8 cellular contexts compared by ENCODE assay signal in the genomic region with DNA sequence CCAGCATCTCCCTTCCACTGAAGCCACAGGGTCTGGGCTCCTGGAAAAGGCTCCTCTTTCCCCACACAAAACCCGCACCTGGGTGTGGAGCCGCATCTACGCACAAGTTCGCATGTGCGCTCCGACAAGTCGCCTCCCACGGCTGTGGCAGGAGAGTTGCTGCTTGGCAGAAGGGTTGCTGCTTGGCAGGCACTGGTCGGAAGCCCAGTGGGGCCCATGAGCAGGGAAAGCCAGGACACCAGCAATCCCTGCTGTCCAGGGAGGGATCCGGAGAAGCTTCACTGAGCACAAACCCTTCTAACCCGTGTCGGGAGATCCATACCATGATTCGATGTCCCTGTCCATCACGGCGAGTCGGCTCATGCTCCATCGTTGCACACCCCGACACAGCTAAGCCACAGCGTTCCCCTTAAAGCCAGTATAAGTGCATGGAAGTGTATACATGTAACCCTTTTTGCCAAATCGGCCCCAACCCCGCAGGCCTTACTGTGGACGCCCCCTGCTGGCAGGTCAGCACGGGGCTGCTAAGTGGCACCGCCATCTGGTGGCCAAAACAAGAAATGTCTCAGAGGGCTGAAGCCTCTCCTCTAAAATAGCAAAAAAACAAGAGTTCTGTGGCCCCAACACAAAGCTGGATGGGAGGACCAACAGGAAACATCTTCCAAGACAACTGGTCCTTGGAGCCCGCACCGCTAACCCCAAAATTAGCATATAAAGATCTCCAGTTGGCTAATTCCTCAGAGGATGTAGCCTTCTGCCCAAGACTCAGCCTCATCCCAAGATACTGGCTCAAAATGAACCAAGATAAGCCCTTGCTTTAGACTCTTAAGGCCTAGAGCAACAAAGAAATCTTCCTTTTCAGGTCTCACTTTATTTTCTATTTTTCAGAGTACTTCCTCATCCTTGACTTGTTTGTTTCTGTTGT. TPM values are rescaled to one million over a fixed set of nuclear protein-coding genes. Genes with fewer than 3 reads are reported as not detected.
DNase-seq lines count a peak whose midpoint lies in the region; ATAC-seq and TF ChIP-seq lines count a peak whose summit lies in the region.

No MANE protein-coding gene starts in this region.

- CTCF ChIA-PET in GM10248 (lab: Yijun Ruan, JAX), result interaction anchor here (0.6 to 20.1 kb wide), 62 partner anchors 13 to 1567 kb away, joined by 3 to 525 read pairs (median 4); partner anchors contain the start of genes ANKRD63, CCDC9B, DISP2 and FSIP1

- no peaks in the 10 kb centered on the region for H3K9me3 ChIP-seq in SJSA1 (replicated peaks)
- H3K9me3 ChIP-seq in thyroid gland, result no peaks in the 10 kb centered on the region

- H3K36me3 ChIP-seq in SJSA1 (peaks cover 66% of the 10 kb centered on the region), thyroid gland (peaks cover 3 to 6% of the 10 kb centered on the region in 2 donors)

- H3K4me3 Mint-ChIP-seq in osteocyte (ENCODE audit: unreplicated experiment), result no peak overlapping the region

- peaks cover 9% of the 10 kb centered on the region for H3K4me1 Mint-ChIP-seq in osteocyte (ENCODE audit: unreplicated experiment)

- H3K27me3 ChIP-seq in SJSA1 (replicated peaks) (no peaks in the 10 kb centered on the region), foreskin keratinocyte (peaks cover 8% of the 10 kb centered on the region), thyroid gland (no peaks in the 10 kb centered on the region)

- H3K4me3 ChIP-seq in SJSA1, result no peak overlapping the region
- H3K4me3 ChIP-seq in thyroid gland (replicated peaks in 1 of 3), result no peak overlapping the region

- peak; percentile 100 for TF ChIP-seq CTCF in GM10248 (IDR thresholded peaks at IDR 0.05; ENCODE audit: control extremely low read depth, extremely low read depth, low read depth, missing control alignments)
- peak; percentile 100 for TF ChIP-seq CTCF in foreskin keratinocyte (conservative IDR thresholded peaks at IDR 0.05)
- TF ChIP-seq CTCF in osteocyte (IDR thresholded peaks at IDR 0.05), result peak; percentile 100
- TF ChIP-seq CTCF in thyroid gland (IDR thresholded peaks at IDR 0.05), result peak; percentile 99 to 100 (median 100)

- H3K27me3 Mint-ChIP-seq in osteocyte (ENCODE audit: unreplicated experiment), result peaks cover 12% of the 10 kb centered on the region

- intact Hi-C loops in thyroid gland (cut with DNase I), result loop anchor here (5.0 kb wide), 1 partner anchor 227 kb away; no protein-coding TSS in a partner anchor

- peak; percentile 86 for DNase-seq in GM10248 (ENCODE audit: extremely low spot score)
- DNase-seq in LoVo (ENCODE audit: low spot score), result peak; percentile 84
- DNase-seq in SJSA1 (ENCODE audit: low read depth in 1 of 2, low spot score in 2 of 2), result peak; percentile 81 to 82
- DNase-seq in activated gamma-delta T cell (lab: John Stamatoyannopoulos, UW), result peak; percentile 34
- DNase-seq in foreskin keratinocyte, result peak in 1 of 2 donors; percentile 54
- DNase-seq in osteocyte (ENCODE audit: extremely low spot score, unreplicated experiment), result peak; percentile 95
- DNase-seq in thyroid gland, result peak; percentile 73 to 84

- H3K36me3 Mint-ChIP-seq in osteocyte (ENCODE audit: unreplicated experiment), result no peaks in the 10 kb centered on the region

- POLR2A ChIA-PET in GM10248 (lab: Yijun Ruan, JAX), result no interaction called here

- 42 to 44% methylated on average over 19 to 20 of the region's 26 CpGs for WGBS in thyroid gland, 2 donors

- H3K27ac Mint-ChIP-seq in osteocyte (ENCODE audit: unreplicated experiment), result no peak overlapping the region

- no peaks in the 10 kb centered on the region for H3K9me3 Mint-ChIP-seq in osteocyte (ENCODE audit: unreplicated experiment)

- H3K4me1 ChIP-seq in SJSA1 (replicated peaks), result peaks cover 44% of the 10 kb centered on the region
- H3K4me1 ChIP-seq in foreskin keratinocyte, result no peaks in the 10 kb centered on the region
- peaks cover 7 to 31% of the 10 kb centered on the region in 2 donors for H3K4me1 ChIP-seq in thyroid gland

- TF ChIP-seq POLR2A in thyroid gland (IDR thresholded peaks at IDR 0.05), result no peak

- ATAC-seq in foreskin keratinocyte, result peak; percentile 16
- no peak for ATAC-seq in HG03571 (IDR thresholded peaks at IDR 0.05; ENCODE audit: unreplicated experiment)

- H3K27ac ChIP-seq in SJSA1 (no peak overlapping the region), foreskin keratinocyte (no peak overlapping the region), thyroid gland (no peak overlapping the region)

RNA-seq across cellular contexts. Expression of gene ANKRD63, which starts 8.3 kb away (rescaled TPM):
- total RNA-seq in SJSA1 (2014; rRNA removed; shearing (Covaris generic)), result 11.4 and 13.6 TPM in 2 replicates
- total RNA-seq in foreskin keratinocyte, result not detected in 2 replicates
- polyA plus RNA-seq in foreskin keratinocyte, result not detected in 2 replicates
- 0.30 and 0.42 TPM in 2 replicates for total RNA-seq in osteocyte
- total RNA-seq in thyroid gland, result 1 to 10 TPM in 1 of 4 donors, not detected in 3; 2.1 TPM

RNA-seq across cellular contexts. Expression of gene PLCB2, which starts 33.1 kb away (rescaled TPM):
- 34.8 and 61.9 TPM in 2 replicates for total RNA-seq in SJSA1 (2014; rRNA removed; shearing (Covaris generic))
- 1.5 and 1.7 TPM in 2 replicates for total RNA-seq in foreskin keratinocyte
- polyA plus RNA-seq in foreskin keratinocyte, result 1.6 and 2.2 TPM in 2 replicates
- 0.40 and 1.2 TPM in 2 replicates for total RNA-seq in osteocyte
- total RNA-seq in thyroid gland, result 1 to 10 TPM; 1.7 to 7.2 (median 4.1) TPM

RNA-seq across cellular contexts. Expression of gene PAK6, which starts 35.7 kb away (rescaled TPM):
- 0.05 and 0.09 TPM in 2 replicates for total RNA-seq in SJSA1 (2014; rRNA removed; shearing (Covaris generic))
- total RNA-seq in foreskin keratinocyte (14.1 and 15.6 TPM in 2 replicates), osteocyte (not detected in 2 replicates), thyroid gland (10 to 100 TPM; 33.9 to 63.4 (median 43.9) TPM)
- 8.9 and 9.0 TPM in 2 replicates for polyA plus RNA-seq in foreskin keratinocyte

RNA-seq across cellular contexts. Expression of gene INAFM2, which starts 48.9 kb away (rescaled TPM):
- 89.8 and 101 TPM in 2 replicates for total RNA-seq in SJSA1 (2014; rRNA removed; shearing (Covaris generic))
- total RNA-seq in foreskin keratinocyte (15.0 and 17.8 TPM in 2 replicates), osteocyte (69.0 and 70.3 TPM in 2 replicates), thyroid gland (10 to 100 TPM; 47.5 to 86.9 (median 63.8) TPM)
- polyA plus RNA-seq in foreskin keratinocyte, result 16.2 and 19.1 TPM in 2 replicates

Comparison
In these comparisons a context has a peak if more than half of its experiments do, and no peak if none do; other contexts are left out.
1. RNA of gene PAK6, which starts 35.7 kb away (total RNA-seq): 33.9 to 63.4 TPM in thyroid gland and 14.1 to 15.6 TPM in foreskin keratinocyte; not detected in osteocyte and 0.05 to 0.09 TPM in SJSA1; every median in the first group is over 10 times any median in the second.
2. Peak in every context shown above with its lines, with median percentiles within 50 percentile points of each other: CTCF ChIP-seq.